In the genomic region with DNA sequence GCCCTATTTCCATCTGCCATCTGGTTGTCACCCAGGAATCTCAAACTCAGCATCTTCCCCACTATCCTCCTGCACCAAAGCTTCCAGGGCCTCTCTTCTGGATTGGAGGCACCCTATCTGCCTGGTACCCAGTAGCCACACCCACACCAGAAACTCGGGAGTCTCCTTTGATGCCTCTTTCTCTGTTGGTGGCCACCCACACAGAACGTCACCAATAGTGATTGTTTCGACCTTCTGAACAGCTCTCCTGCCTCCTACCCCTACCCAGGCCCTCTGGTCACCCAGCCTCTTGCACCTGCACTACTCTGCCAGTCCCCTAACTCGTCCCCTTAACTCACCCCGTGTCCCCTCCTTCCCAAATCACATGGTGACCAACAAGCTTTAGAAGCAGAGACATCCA, we compare ENCODE assay signal across 18 cellular contexts.
"Had no signal": no experiment of that assay in that cellular context is flagged by ENCODE, and none has a peak within 500 bp of the region (broad histone marks: within the 10 kb centered on the region; RNA-seq: fewer than 3 reads in every experiment).

No MANE protein-coding gene starts in this region.

- H3K27ac ChIP-seq: coronary artery, esophagus muscularis mucosa, hepatocyte, left lung, right atrium auricular region, tibial nerve, uterus had no signal

- H3K4me3 Mint-ChIP-seq: activated CD4-positive, alpha-beta memory T cell treated with anti-CD3 and anti-CD28 coated beads, Interleukin-2, amount 10 ng/mL, durations not matched to agents 7 days and 5 days; activated naive CD4-positive, alpha-beta T cell treated with anti-CD3 and anti-CD28 coated beads for 36 hours; naive thymus-derived CD8-positive, alpha-beta T cell had no signal

- H3K36me3 Mint-ChIP-seq: naive thymus-derived CD8-positive, alpha-beta T cell had no signal

- DNase-seq: activated CD4-positive, alpha-beta memory T cell treated with anti-CD3 and anti-CD28 coated beads, Interleukin-2, amount 10 ng/mL, durations not matched to agents 7 days and 5 days; activated naive CD4-positive, alpha-beta T cell treated with anti-CD3 and anti-CD28 coated beads for 36 hours; caudate nucleus; effector CD4-positive, alpha-beta T cell; islet precursor cell; left lung; mucosa of descending colon; naive thymus-derived CD8-positive, alpha-beta T cell; nucleus accumbens; stimulated activated CD4-positive, alpha-beta T cell treated with anti-CD3 and anti-CD28 coated beads, Interleukin-4, amount 100 ng/mL, for 1 hour; stimulated activated naive CD4-positive, alpha-beta T cell; T-helper 9 cell; uterus had no signal

- H3K27me3 Mint-ChIP-seq: activated CD4-positive, alpha-beta memory T cell treated with anti-CD3 and anti-CD28 coated beads, Interleukin-2, amount 10 ng/mL, durations not matched to agents 7 days and 5 days; naive thymus-derived CD8-positive, alpha-beta T cell had no signal

- H3K4me2 ChIP-seq: hepatocyte had no signal

- H3K27me3 ChIP-seq: esophagus muscularis mucosa, hepatocyte, left lung, right atrium auricular region, tibial nerve, uterus had no signal

- H3K9me3 ChIP-seq: esophagus muscularis mucosa, left lung, mucosa of descending colon, right atrium auricular region, tibial nerve, uterus had no signal

- H2AFZ ChIP-seq: hepatocyte had no signal

- H3K36me3 ChIP-seq: esophagus muscularis mucosa, left lung, right atrium auricular region, tibial nerve, uterus had no signal

- H3K4me3 ChIP-seq: coronary artery, esophagus muscularis mucosa, hepatocyte, left lung, mucosa of descending colon, right atrium auricular region, tibial nerve, uterus had no signal

- ATAC-seq: left lung; mucosa of descending colon; naive thymus-derived CD8-positive, alpha-beta T cell had no signal

- H3K9me3 Mint-ChIP-seq: activated CD4-positive, alpha-beta memory T cell treated with anti-CD3 and anti-CD28 coated beads, Interleukin-2, amount 10 ng/mL, durations not matched to agents 7 days and 5 days; activated naive CD4-positive, alpha-beta T cell treated with anti-CD3 and anti-CD28 coated beads for 36 hours; naive thymus-derived CD8-positive, alpha-beta T cell had no signal

- H3K27ac Mint-ChIP-seq: activated CD4-positive, alpha-beta memory T cell treated with anti-CD3 and anti-CD28 coated beads, Interleukin-2, amount 10 ng/mL, durations not matched to agents 7 days and 5 days; activated naive CD4-positive, alpha-beta T cell treated with anti-CD3 and anti-CD28 coated beads for 36 hours had no signal

- H3K79me2 ChIP-seq: hepatocyte had no signal
